10 cellular contexts compared by ENCODE assay signal in genomic region chr12:113559466-113559865, GRCh38.
"Had no signal": no experiment of that assay in that cellular context is flagged by ENCODE, and none has a peak within 500 bp of the region (broad histone marks: within the 10 kb centered on the region; RNA-seq: fewer than 3 reads in every experiment).

No MANE protein-coding gene starts in this region.

- H3K4me3 ChIP-seq: GM23248, GM23338, HAP-1 had no signal

- H3K4me1 ChIP-seq: HAP-1 had no signal

- H3K9ac ChIP-seq: GM23248 had no signal

- H2AFZ ChIP-seq: GM23248 had no signal

- H3K36me3 ChIP-seq: HAP-1 had no signal

- H3K9me3 ChIP-seq: HAP-1 had no signal

- H3K4me2 ChIP-seq: GM23338 had no signal

- H3K27ac ChIP-seq: GM23248 had no signal

- FAIRE-seq: H54 had no signal

- DNase-seq: GM23248, GOT3, H7, H9, HCEC 1CT, HFFc6 had no signal

- ATAC-seq: GM23338, HCT116 had no signal
